Comparison of ENCODE assay signal across 8 cellular contexts in genomic region chr14:24188251-24189058, GRCh38. TPM values are rescaled to one million over a fixed set of nuclear protein-coding genes. Genes with fewer than 3 reads are reported as not detected.
DNase-seq lines count a peak whose midpoint lies in the region; ATAC-seq, FAIRE-seq and TF ChIP-seq lines count a peak whose summit lies in the region.

Gene IPO4, minus strand, starts transcription at chr14:24188816. Its CDS starts 29 bp downstream, at chr14:24188787.

- H3K27ac ChIP-seq in OCI-LY3 (ENCODE audit: low read length) (peak within 1 kb of the TSS; percentile 65), endothelial cell of umbilical vein (ENCODE audit: insufficient read depth, low read depth, low read length) (peak within 1 kb of the TSS; percentile 45)

- H3K79me2 ChIP-seq in OCI-LY3 (ENCODE audit: low read length): peaks cover 38% of the 10 kb centered on the region
- peaks cover 17% of the 10 kb centered on the region for H3K79me2 ChIP-seq in endothelial cell of umbilical vein (ENCODE audit: control insufficient read depth, insufficient read depth, low read length)

- H3K9ac ChIP-seq in OCI-LY3 (ENCODE audit: low read length) (peak within 1 kb of the TSS; percentile 85), endothelial cell of umbilical vein (replicated peaks; ENCODE audit: extremely low read depth, insufficient read depth, low read length) (peak within 1 kb of the TSS; percentile 42)

- no peaks in the 10 kb centered on the region for H4K20me1 ChIP-seq in OCI-LY3 (ENCODE audit: insufficient read depth, low read length)
- no peaks in the 10 kb centered on the region for H4K20me1 ChIP-seq in endothelial cell of umbilical vein (replicated peaks; ENCODE audit: control insufficient read depth, extremely low read depth, insufficient read depth, low read length)

- CTCF ChIA-PET in endothelial cell of umbilical vein (lab: Charles Lee): interaction anchor here (1.0 to 1.6 kb wide), 7 partner anchors 9 to 120 kb away, joined by 3 to 6 read pairs (median 5); partner anchors contain the start of genes CHMP4A, CIDEB, IRF9 and MDP1

- no peaks in the 10 kb centered on the region for H3K27me3 ChIP-seq in OCI-LY3 (ENCODE audit: low read depth, low read length)
- no peaks in the 10 kb centered on the region for H3K27me3 ChIP-seq in endothelial cell of umbilical vein (ENCODE audit: control insufficient read depth in 2 of 2, insufficient read depth in 2 of 2, low read length in 2 of 2)

- H3K4me3 ChIP-seq in OCI-LY3 (ENCODE audit: low read length) (peak within 1 kb of the TSS; percentile 99), endothelial cell of umbilical vein (replicated peaks in 1 of 3; ENCODE audit: insufficient read depth in 1 of 3, low read depth in 1 of 3, low read length in 3 of 3) (peak within 1 kb of the TSS; percentile 31 to 65 (median 37))

- no TSS peak for BruUV-seq in endothelial cell of umbilical vein (replicated peaks; lab: Mats Ljungman, UMichigan)

- H3K4me2 ChIP-seq in OCI-LY3 (ENCODE audit: low read length) (peak within 1 kb of the TSS; percentile 99), endothelial cell of umbilical vein (ENCODE audit: insufficient read depth, low read length) (peak within 1 kb of the TSS; percentile 75)

- H3K4me1 ChIP-seq in OCI-LY3 (ENCODE audit: low read length) (peaks cover 15% of the 10 kb centered on the region), endothelial cell of umbilical vein (ENCODE audit: control insufficient read depth, extremely low read depth, insufficient read depth, low read length) (peaks cover 6% of the 10 kb centered on the region)

- ATAC-seq in GM21526 (IDR thresholded peaks at IDR 0.05; ENCODE audit: low FRiP score, unreplicated experiment): peak; percentile 67

- POLR2A ChIA-PET in endothelial cell of umbilical vein (lab: Charles Lee): interaction anchor here (1.0 kb wide), 1 partner anchor 25 kb away, joined by 5 read pairs; the partner anchor contains the start of gene CHMP4A

- peak; percentile 99 for DNase-seq in DMS 273 (lab: John Stamatoyannopoulos, UW; ENCODE audit: unreplicated experiment)
- DNase-seq in HuH-7.5 (ENCODE audit: low spot score): peak; percentile 98
- peak; percentile 95 for DNase-seq in activated CD8-positive, alpha-beta memory T cell treated with anti-CD3 and anti-CD28 coated beads, Interleukin-2, amount 50 U/mL, for 48 hours
- peak; percentile 94 for DNase-seq in endothelial cell of umbilical vein (ENCODE audit: low read depth, low spot score)
- peak; percentile 98 for DNase-seq in midbrain (lab: John Stamatoyannopoulos, UW)
- peak; percentile 92 to 93 for DNase-seq in stimulated activated CD8-positive, alpha-beta memory T cell treated with anti-CD3 and anti-CD28 coated beads, Interleukin-15, amount 100 ng/mL, for 48 hours (ENCODE audit: low read depth in 2 of 2)

- H3K36me3 ChIP-seq in OCI-LY3 (replicated peaks; ENCODE audit: low read depth, low read length) (peaks cover 53% of the 10 kb centered on the region), endothelial cell of umbilical vein (ENCODE audit: control insufficient read depth in 2 of 2, extremely low read depth in 1 of 2, insufficient read depth in 2 of 2, low read length in 2 of 2) (peaks cover 5 to 35% of the 10 kb centered on the region in 2 experiments)

- TF ChIP-seq CTCF in OCI-LY3 (IDR thresholded peaks at IDR 0.05; ENCODE audit: low read depth, low read length) (no peak), endothelial cell of umbilical vein (IDR thresholded peaks at IDR 0.05; ENCODE audit: extremely low read depth in 1 of 2, insufficient read depth in 1 of 2, low read depth in 1 of 2, low read length in 2 of 2) (no peak)

- peak; percentile 100 for FAIRE-seq in endothelial cell of umbilical vein (lab: Jason Lieb, UNC)

- peak within 1 kb of the TSS; percentile 57; the same call in 1 of the 2 replicates for H2AFZ ChIP-seq in OCI-LY3 (ENCODE audit: low read depth, low read length)
- peak within 1 kb of the TSS; percentile 57 for H2AFZ ChIP-seq in endothelial cell of umbilical vein (ENCODE audit: low read depth, low read length)

- no peaks in the 10 kb centered on the region for H3K9me3 ChIP-seq in OCI-LY3 (ENCODE audit: insufficient read depth, low read length)
- no peaks in the 10 kb centered on the region for H3K9me3 ChIP-seq in endothelial cell of umbilical vein (replicated peaks; ENCODE audit: control insufficient read depth, insufficient read depth, low read length)

- TF ChIP-seq POLR2A in endothelial cell of umbilical vein (IDR thresholded peaks at IDR 0.05; ENCODE audit: low read depth, low read length): peak; percentile 94

- intact Hi-C loops in endothelial cell of umbilical vein (cut with micrococcal nuclease): loop anchor here (1.0 to 2.0 kb wide), 5 partner anchors 28 to 108 kb away; partner anchors contain the start of genes DCAF11, IRF9, NRL and PSME2

- no peaks in the 10 kb centered on the region for H3K9me1 ChIP-seq in endothelial cell of umbilical vein (replicated peaks; ENCODE audit: control insufficient read depth, extremely low read depth, insufficient read depth, low read length)

- dilution Hi-C loops in endothelial cell of umbilical vein (cut with MboI; ENCODE audit: extremely low pct_ligation_motif_present, low sequenced_read_pairs): no loop called here

TF ChIP-seq in endothelial cell of umbilical vein, 7 proteins besides CTCF, POLR2A, EP300 and RAD21:
- peak; percentile 95 for TF ChIP-seq POLR2AphosphoS5 (IDR thresholded peaks at IDR 0.05; ENCODE audit: insufficient read depth, low read depth, low read length)
- TF ChIP-seq GATA2 (IDR thresholded peaks at IDR 0.05; ENCODE audit: insufficient read depth, insufficient read length, low read depth, low read length): no peak
- peak; percentile 100 for TF ChIP-seq MYC (IDR thresholded peaks at IDR 0.05; ENCODE audit: low read depth, low read length)
- TF ChIP-seq MAX (IDR thresholded peaks at IDR 0.05; ENCODE audit: insufficient read depth, insufficient read length): peak; percentile 99

RNA-seq across cellular contexts. Expression of gene IPO4, which starts in this region (rescaled TPM):
- 52.6 and 66.5 TPM in 2 replicates for total RNA-seq in endothelial cell of umbilical vein
- 24.6 and 27.6 TPM in 2 replicates for polyA plus RNA-seq in endothelial cell of umbilical vein
- 25.0 and 28.2 TPM in 2 replicates for polyA plus RNA-seq in endothelial cell of umbilical vein (2011; cell fraction: cytosol; rRNA removed)
- polyA plus RNA-seq in endothelial cell of umbilical vein (2011; cell fraction: nucleus; rRNA removed): 77.6 and 80.9 TPM in 2 replicates
- polyA plus RNA-seq in endothelial cell of umbilical vein (2012): 25.3 and 32.7 TPM in 2 replicates
- polyA minus RNA-seq in endothelial cell of umbilical vein: 36.2 and 38.9 TPM in 2 replicates
- 31.9 TPM for polyA minus RNA-seq in endothelial cell of umbilical vein (2011; cell fraction: cytosol; rRNA and poly(A)+ RNA removed)
- polyA minus RNA-seq in endothelial cell of umbilical vein (2011; cell fraction: nucleus; rRNA and poly(A)+ RNA removed): 39.5 and 41.5 TPM in 2 replicates

Comparison
In these comparisons a context has a peak if more than half of its experiments do, and no peak if none do; other contexts are left out.
1. Peak in every context shown above with its lines: DNase-seq, ATAC-seq, H3K4me3 ChIP-seq and H3K27ac ChIP-seq.